In genomic region chr9:98229620-98230019, GRCh38 we compare ENCODE assay signal across 2 cellular contexts.
A peak's percentile ranks its signal among the peaks of the same experiment; 100 is the strongest.
TF ChIP-seq lines count a peak whose summit lies in the region.

No MANE protein-coding gene starts in this region.

TF ChIP-seq in IMR-90, 13 proteins besides CTCF, POLR2A, EP300 and RAD21:
- TF ChIP-seq SMC3 (IDR thresholded peaks at IDR 0.05; ENCODE audit: low read depth, low read length): no peak
- no peak for TF ChIP-seq USF2 (IDR thresholded peaks at IDR 0.05; ENCODE audit: low read depth, low read length)
- no peak for TF ChIP-seq RCOR1 (IDR thresholded peaks at IDR 0.05; ENCODE audit: insufficient replicate concordance, low read length)
- no peak for TF ChIP-seq NFE2L2 (IDR thresholded peaks at IDR 0.05; ENCODE audit: low read depth, low read length)
- TF ChIP-seq FOS (IDR thresholded peaks at IDR 0.05; ENCODE audit: low read depth, low read length): no peak
- no peak for TF ChIP-seq CEBPB (IDR thresholded peaks at IDR 0.05; ENCODE audit: low read depth, low read length)
- no peak for TF ChIP-seq MAZ (IDR thresholded peaks at IDR 0.05; ENCODE audit: borderline replicate concordance, low read depth, low read length)
- TF ChIP-seq BHLHE40 (IDR thresholded peaks at IDR 0.05; ENCODE audit: low read depth, low read length): no peak
- TF ChIP-seq CHD1 (IDR thresholded peaks at IDR 0.05; ENCODE audit: low read depth, low read length): no peak
- no peak for TF ChIP-seq MXI1 (IDR thresholded peaks at IDR 0.05; ENCODE audit: borderline replicate concordance, low read depth, low read length)
- no peak for TF ChIP-seq ELK1 (IDR thresholded peaks at IDR 0.05; ENCODE audit: borderline replicate concordance, low read depth, low read length)
TF ChIP-seq in IMR-90: peak in this region for 0.

TF ChIP-seq in K562, 482 proteins besides CTCF, POLR2A, EP300 and RAD21:
- TF ChIP-seq CLOCK (CRISPR knock-in tag; IDR thresholded peaks at IDR 0.05; ENCODE audit: borderline replicate concordance) (no peak), PHF8 (IDR thresholded peaks at IDR 0.05; ENCODE audit: borderline replicate concordance, low read length) (no peak), ZBTB40 (IDR thresholded peaks at IDR 0.05) (peak; percentile 97), ZBTB40 (CRISPR knock-in tag; IDR thresholded peaks at IDR 0.05) (peak; percentile 93), FOXK1 (CRISPR knock-in tag; IDR thresholded peaks at IDR 0.05; ENCODE audit: borderline replicate concordance) (no peak)
